In the genomic region with DNA sequence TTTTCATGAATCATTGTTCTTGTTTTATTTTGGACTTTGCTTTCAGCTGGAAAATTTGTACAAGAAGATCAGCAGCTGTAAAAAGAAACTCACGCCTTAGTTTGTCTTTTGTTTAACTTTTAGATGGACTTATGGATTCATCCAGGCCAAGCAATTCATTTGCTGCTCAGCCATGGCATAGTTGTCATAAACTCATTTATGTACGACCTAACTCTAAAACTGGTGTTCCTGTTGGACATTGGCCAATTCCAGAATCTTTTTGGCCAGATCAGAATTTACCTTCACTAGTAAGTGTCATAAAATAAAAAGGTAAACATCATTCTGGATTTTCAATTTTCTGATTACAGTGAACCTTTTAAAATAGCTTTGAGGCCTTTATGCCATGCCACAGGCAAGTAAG, we compare ENCODE assay signal across 36 cellular contexts.
"Had no signal": no experiment of that assay in that cellular context is flagged by ENCODE, and none has a peak within 500 bp of the region (broad histone marks: within the 10 kb centered on the region; RNA-seq: fewer than 3 reads in every experiment).

No MANE protein-coding gene starts in this region.

- H3K9me3 ChIP-seq: SJCRH30 had no signal

- H3K4me1 ChIP-seq: SJCRH30 had no signal

- H3K27ac ChIP-seq: cardiac muscle cell, SJCRH30, SK-N-MC had no signal

- H3K27me3 Mint-ChIP-seq: activated B cell treated with CpG ODN at 0.5 μM for 24 hours; activated CD4-positive, alpha-beta memory T cell treated with anti-CD3 and anti-CD28 coated beads for 36 hours; activated naive CD8-positive, alpha-beta T cell treated with anti-CD3 and anti-CD28 coated beads for 36 hours; central memory CD8-positive, alpha-beta T cell had no signal

- H3K27me3 ChIP-seq: cardiac muscle cell, SJCRH30 had no signal

- DNase-seq: activated B cell treated with CpG ODN at 0.5 μM for 24 hours; activated CD4-positive, alpha-beta memory T cell treated with anti-CD3 and anti-CD28 coated beads for 36 hours; activated CD4-positive, alpha-beta T cell treated with anti-CD3 and anti-CD28 coated beads for 4 hours; activated CD4-positive, alpha-beta T cell treated with anti-CD3 and anti-CD28 coated beads, Interleukin-2, amount 50 U/mL, for 1 hour; activated CD4-positive, CD25-positive, alpha-beta regulatory T cell treated with anti-CD3 and anti-CD28 coated beads, Interleukin-2, amount 50 U/mL, for 72 hours; activated CD8-positive, alpha-beta memory T cell treated with anti-CD3 and anti-CD28 coated beads, Interleukin-2, amount 50 U/mL, for 4 hours; activated gamma-delta T cell treated with Interleukin-2 at 50 U/mL for 16 hours; activated naive CD4-positive, alpha-beta T cell treated with anti-CD3 and anti-CD28 coated beads for 36 hours; activated naive CD8-positive, alpha-beta T cell treated with anti-CD3 and anti-CD28 coated beads for 36 hours; activated T-cell treated with anti-CD3 and anti-CD28 coated beads for 4 hours; activated T-cell treated with anti-CD3 and anti-CD28 coated beads, Interleukin-2, amount 50 U/mL, for 4 hours; amniotic stem cell; aorta; Kasumi-1; KG1; MM.1S; MV-4-11; NCI-H1092; NCI-H146; NCI-H187; NCI-H2029 treated with DMSO at 0.1 percent for 48 hours; NCI-H2171 treated with DMSO at 0.1 percent for 48 hours; NCI-H2227 treated with DMSO at 0.1 percent for 48 hours; NCI-H446; NCI-H510A treated with DMSO at 0.1 percent for 48 hours; NCI-H526 treated with DMSO at 0.1 percent for 48 hours; NCI-H774; SHP77; SJCRH30 had no signal

- H3K36me3 ChIP-seq: SJCRH30 had no signal

- H3K9me3 Mint-ChIP-seq: activated B cell treated with CpG ODN at 0.5 μM for 24 hours; activated CD4-positive, alpha-beta memory T cell treated with anti-CD3 and anti-CD28 coated beads for 36 hours; activated naive CD4-positive, alpha-beta T cell treated with anti-CD3 and anti-CD28 coated beads for 36 hours; activated naive CD8-positive, alpha-beta T cell treated with anti-CD3 and anti-CD28 coated beads for 36 hours; activated T-cell treated with anti-CD3 and anti-CD28 coated beads, Interleukin-2, amount 50 U/mL, for 4 hours; activated T-helper 1 cell treated with anti-CD3 and anti-CD28 coated beads, Interleukin-12 subunit alpha, Interleukin-12 subunit beta, Interleukin-2, Interleukin-4 antibody, amounts not matched to agents 30 ng/mL and 10 ng/mL and 1 ng/mL, durations not matched to agents 14 hours and 24 hours and 36 hours; central memory CD8-positive, alpha-beta T cell; T-helper 2 cell treated with Interferon-gamma antibody and Interleukin-4, amounts not matched to agents 5 μg/mL and 100 μg/mL, for 36 hours had no signal

- ATAC-seq: activated T-cell treated with anti-CD3 and anti-CD28 coated beads, Interleukin-2, amount 50 U/mL, for 4 hours; Panc1 had no signal

- H3K27ac Mint-ChIP-seq: activated B cell treated with CpG ODN at 0.5 μM for 24 hours; activated CD4-positive, alpha-beta memory T cell treated with anti-CD3 and anti-CD28 coated beads for 36 hours; activated naive CD4-positive, alpha-beta T cell treated with anti-CD3 and anti-CD28 coated beads for 36 hours; activated naive CD8-positive, alpha-beta T cell treated with anti-CD3 and anti-CD28 coated beads for 36 hours; activated T-helper 1 cell treated with anti-CD3 and anti-CD28 coated beads, Interleukin-12 subunit alpha, Interleukin-12 subunit beta, Interleukin-2, Interleukin-4 antibody, amounts not matched to agents 30 ng/mL and 10 ng/mL and 1 ng/mL, durations not matched to agents 14 hours and 24 hours and 36 hours; T-helper 2 cell treated with Interferon-gamma antibody and Interleukin-4, amounts not matched to agents 5 μg/mL and 100 μg/mL, for 36 hours had no signal

- H3K4me3 ChIP-seq: cardiac muscle cell, SJCRH30, SK-N-MC had no signal

- H3K4me3 Mint-ChIP-seq: activated B cell treated with CpG ODN at 0.5 μM for 24 hours; activated CD4-positive, alpha-beta memory T cell treated with anti-CD3 and anti-CD28 coated beads for 36 hours; activated naive CD4-positive, alpha-beta T cell treated with anti-CD3 and anti-CD28 coated beads for 36 hours; activated naive CD8-positive, alpha-beta T cell treated with anti-CD3 and anti-CD28 coated beads for 36 hours; activated T-cell treated with anti-CD3 and anti-CD28 coated beads, Interleukin-2, amount 50 U/mL, for 4 hours; activated T-helper 1 cell treated with anti-CD3 and anti-CD28 coated beads, Interleukin-12 subunit alpha, Interleukin-12 subunit beta, Interleukin-2, Interleukin-4 antibody, amounts not matched to agents 30 ng/mL and 10 ng/mL and 1 ng/mL, durations not matched to agents 14 hours and 24 hours and 36 hours; central memory CD8-positive, alpha-beta T cell; T-helper 2 cell treated with Interferon-gamma antibody and Interleukin-4, amounts not matched to agents 5 μg/mL and 100 μg/mL, for 36 hours had no signal

- FAIRE-seq: TTC549 had no signal
